In the genomic region with DNA sequence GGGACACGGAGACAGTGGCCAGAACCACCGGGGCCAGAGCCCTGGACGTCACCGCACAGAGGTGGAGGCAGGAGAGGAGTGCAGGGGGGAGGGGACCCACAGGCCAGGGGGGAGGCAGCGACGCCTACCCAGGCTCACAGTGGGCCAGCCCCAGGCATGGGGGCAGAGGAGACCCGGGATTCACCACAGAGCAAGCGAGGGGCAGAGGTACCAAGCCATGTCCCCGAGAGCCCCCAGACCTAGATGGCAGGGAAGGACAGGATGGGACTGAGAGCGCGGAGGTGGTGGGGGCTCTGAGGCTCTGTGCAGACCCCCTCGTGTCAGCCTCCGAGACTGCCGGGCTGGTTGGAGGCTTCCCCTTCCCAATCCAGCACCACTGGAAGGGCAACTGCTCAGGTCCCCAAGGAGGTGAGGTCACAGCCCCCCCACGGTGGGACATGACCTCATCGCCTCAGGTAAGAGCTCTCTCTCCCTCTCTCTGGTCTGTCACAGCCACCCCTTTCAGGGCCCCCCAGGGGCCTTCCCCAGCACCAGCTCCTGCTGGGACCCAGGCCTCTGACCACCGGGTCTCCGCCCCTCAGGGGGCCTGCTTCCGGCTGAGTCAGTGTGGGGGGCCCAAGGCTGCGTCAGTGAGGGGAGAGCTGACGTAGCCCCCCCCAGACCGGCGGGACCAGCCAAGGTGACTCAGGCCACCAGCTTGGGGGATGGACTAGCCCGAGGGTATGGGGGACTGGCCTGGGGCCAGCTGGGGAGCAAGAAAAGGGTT, we compare ENCODE assay signal across 1 cellular context.
A peak's percentile ranks its signal among the peaks of the same experiment; 100 is the strongest.
TF ChIP-seq lines count a peak whose summit lies in the region.

No MANE protein-coding gene starts in this region.

TF ChIP-seq in HepG2, 621 proteins besides CTCF, POLR2A, EP300 and RAD21 (continued from another document and continues in another):
- TF ChIP-seq, protein P1, sequence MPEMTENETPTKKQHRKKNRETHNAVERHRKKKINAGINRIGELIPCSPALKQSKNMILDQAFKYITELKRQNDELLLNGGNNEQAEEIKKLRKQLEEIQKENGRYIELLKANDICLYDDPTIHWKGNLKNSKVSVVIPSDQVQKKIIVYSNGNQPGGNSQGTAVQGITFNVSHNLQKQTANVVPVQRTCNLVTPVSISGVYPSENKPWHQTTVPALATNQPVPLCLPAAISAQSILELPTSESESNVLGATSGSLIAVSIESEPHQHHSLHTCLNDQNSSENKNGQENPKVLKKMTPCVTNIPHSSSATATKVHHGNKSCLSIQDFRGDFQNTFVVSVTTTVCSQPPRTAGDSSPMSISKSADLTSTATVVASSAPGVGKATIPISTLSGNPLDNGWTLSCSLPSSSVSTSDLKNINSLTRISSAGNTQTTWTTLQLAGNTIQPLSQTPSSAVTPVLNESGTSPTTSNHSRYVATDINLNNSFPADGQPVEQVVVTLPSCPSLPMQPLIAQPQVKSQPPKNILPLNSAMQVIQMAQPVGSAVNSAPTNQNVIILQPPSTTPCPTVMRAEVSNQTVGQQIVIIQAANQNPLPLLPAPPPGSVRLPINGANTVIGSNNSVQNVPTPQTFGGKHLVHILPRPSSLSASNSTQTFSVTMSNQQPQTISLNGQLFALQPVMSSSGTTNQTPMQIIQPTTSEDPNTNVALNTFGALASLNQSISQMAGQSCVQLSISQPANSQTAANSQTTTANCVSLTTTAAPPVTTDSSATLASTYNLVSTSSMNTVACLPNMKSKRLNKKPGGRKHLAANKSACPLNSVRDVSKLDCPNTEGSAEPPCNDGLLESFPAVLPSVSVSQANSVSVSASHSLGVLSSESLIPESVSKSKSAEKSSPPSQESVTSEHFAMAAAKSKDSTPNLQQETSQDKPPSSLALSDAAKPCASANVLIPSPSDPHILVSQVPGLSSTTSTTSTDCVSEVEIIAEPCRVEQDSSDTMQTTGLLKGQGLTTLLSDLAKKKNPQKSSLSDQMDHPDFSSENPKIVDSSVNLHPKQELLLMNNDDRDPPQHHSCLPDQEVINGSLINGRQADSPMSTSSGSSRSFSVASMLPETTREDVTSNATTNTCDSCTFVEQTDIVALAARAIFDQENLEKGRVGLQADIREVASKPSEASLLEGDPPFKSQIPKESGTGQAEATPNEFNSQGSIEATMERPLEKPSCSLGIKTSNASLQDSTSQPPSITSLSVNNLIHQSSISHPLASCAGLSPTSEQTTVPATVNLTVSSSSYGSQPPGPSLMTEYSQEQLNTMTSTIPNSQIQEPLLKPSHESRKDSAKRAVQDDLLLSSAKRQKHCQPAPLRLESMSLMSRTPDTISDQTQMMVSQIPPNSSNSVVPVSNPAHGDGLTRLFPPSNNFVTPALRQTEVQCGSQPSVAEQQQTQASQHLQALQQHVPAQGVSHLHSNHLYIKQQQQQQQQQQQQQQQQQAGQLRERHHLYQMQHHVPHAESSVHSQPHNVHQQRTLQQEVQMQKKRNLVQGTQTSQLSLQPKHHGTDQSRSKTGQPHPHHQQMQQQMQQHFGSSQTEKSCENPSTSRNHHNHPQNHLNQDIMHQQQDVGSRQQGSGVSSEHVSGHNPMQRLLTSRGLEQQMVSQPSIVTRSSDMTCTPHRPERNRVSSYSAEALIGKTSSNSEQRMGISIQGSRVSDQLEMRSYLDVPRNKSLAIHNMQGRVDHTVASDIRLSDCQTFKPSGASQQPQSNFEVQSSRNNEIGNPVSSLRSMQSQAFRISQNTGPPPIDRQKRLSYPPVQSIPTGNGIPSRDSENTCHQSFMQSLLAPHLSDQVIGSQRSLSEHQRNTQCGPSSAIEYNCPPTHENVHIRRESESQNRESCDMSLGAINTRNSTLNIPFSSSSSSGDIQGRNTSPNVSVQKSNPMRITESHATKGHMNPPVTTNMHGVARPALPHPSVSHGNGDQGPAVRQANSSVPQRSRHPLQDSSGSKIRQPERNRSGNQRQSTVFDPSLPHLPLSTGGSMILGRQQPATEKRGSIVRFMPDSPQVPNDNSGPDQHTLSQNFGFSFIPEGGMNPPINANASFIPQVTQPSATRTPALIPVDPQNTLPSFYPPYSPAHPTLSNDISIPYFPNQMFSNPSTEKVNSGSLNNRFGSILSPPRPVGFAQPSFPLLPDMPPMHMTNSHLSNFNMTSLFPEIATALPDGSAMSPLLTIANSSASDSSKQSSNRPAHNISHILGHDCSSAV (CRISPR knock-in tag; IDR thresholded peaks at IDR 0.05; ENCODE audit: borderline replicate concordance) = no peak
- no peak for TF ChIP-seq ZSCAN29 (CRISPR knock-in tag; conservative IDR thresholded peaks at IDR 0.05)
- TF ChIP-seq KDM6A (CRISPR knock-in tag; IDR thresholded peaks at IDR 0.05; ENCODE audit: low read depth) = 0 out of 2 replicates have a peak, but pooled peaks have one; percentile 40
- no peak for TF ChIP-seq SNAI1 (CRISPR knock-in tag; IDR thresholded peaks at IDR 0.05; ENCODE audit: borderline replicate concordance)
- TF ChIP-seq HNRNPL (IDR thresholded peaks at IDR 0.05; ENCODE audit: low read depth, low read length) = no peak
- no peak for TF ChIP-seq AGO1 (IDR thresholded peaks at IDR 0.05; ENCODE audit: low read depth, low read length, poor library complexity, severe bottlenecking)
- TF ChIP-seq KDM5B (CRISPR knock-in tag; IDR thresholded peaks at IDR 0.05; ENCODE audit: borderline replicate concordance) = no peak
- TF ChIP-seq ZNF263 (CRISPR knock-in tag; IDR thresholded peaks at IDR 0.05) = no peak
- no peak for TF ChIP-seq NFYC (CRISPR knock-in tag; IDR thresholded peaks at IDR 0.05)
- no peak for TF ChIP-seq KLF6 (CRISPR knock-in tag; IDR thresholded peaks at IDR 0.05)
- TF ChIP-seq ZNF296 (CRISPR knock-in tag; conservative IDR thresholded peaks at IDR 0.05) = no peak
- no peak for TF ChIP-seq HOXA9 (CRISPR knock-in tag; IDR thresholded peaks at IDR 0.05; ENCODE audit: borderline replicate concordance)
- TF ChIP-seq, protein P2, sequence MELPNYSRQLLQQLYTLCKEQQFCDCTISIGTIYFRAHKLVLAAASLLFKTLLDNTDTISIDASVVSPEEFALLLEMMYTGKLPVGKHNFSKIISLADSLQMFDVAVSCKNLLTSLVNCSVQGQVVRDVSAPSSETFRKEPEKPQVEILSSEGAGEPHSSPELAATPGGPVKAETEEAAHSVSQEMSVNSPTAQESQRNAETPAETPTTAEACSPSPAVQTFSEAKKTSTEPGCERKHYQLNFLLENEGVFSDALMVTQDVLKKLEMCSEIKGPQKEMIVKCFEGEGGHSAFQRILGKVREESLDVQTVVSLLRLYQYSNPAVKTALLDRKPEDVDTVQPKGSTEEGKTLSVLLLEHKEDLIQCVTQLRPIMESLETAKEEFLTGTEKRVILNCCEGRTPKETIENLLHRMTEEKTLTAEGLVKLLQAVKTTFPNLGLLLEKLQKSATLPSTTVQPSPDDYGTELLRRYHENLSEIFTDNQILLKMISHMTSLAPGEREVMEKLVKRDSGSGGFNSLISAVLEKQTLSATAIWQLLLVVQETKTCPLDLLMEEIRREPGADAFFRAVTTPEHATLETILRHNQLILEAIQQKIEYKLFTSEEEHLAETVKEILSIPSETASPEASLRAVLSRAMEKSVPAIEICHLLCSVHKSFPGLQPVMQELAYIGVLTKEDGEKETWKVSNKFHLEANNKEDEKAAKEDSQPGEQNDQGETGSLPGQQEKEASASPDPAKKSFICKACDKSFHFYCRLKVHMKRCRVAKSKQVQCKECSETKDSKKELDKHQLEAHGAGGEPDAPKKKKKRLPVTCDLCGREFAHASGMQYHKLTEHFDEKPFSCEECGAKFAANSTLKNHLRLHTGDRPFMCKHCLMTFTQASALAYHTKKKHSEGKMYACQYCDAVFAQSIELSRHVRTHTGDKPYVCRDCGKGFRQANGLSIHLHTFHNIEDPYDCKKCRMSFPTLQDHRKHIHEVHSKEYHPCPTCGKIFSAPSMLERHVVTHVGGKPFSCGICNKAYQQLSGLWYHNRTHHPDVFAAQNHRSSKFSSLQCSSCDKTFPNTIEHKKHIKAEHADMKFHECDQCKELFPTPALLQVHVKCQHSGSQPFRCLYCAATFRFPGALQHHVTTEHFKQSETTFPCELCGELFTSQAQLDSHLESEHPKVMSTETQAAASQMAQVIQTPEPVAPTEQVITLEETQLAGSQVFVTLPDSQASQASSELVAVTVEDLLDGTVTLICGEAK (IDR thresholded peaks at IDR 0.05) = no peak
- TF ChIP-seq, protein P2 (CRISPR knock-in tag; IDR thresholded peaks at IDR 0.05) = no peak
- TF ChIP-seq ZSCAN31 (CRISPR knock-in tag; IDR thresholded peaks at IDR 0.05; ENCODE audit: low read depth) = no peak
- TF ChIP-seq, protein P3, sequence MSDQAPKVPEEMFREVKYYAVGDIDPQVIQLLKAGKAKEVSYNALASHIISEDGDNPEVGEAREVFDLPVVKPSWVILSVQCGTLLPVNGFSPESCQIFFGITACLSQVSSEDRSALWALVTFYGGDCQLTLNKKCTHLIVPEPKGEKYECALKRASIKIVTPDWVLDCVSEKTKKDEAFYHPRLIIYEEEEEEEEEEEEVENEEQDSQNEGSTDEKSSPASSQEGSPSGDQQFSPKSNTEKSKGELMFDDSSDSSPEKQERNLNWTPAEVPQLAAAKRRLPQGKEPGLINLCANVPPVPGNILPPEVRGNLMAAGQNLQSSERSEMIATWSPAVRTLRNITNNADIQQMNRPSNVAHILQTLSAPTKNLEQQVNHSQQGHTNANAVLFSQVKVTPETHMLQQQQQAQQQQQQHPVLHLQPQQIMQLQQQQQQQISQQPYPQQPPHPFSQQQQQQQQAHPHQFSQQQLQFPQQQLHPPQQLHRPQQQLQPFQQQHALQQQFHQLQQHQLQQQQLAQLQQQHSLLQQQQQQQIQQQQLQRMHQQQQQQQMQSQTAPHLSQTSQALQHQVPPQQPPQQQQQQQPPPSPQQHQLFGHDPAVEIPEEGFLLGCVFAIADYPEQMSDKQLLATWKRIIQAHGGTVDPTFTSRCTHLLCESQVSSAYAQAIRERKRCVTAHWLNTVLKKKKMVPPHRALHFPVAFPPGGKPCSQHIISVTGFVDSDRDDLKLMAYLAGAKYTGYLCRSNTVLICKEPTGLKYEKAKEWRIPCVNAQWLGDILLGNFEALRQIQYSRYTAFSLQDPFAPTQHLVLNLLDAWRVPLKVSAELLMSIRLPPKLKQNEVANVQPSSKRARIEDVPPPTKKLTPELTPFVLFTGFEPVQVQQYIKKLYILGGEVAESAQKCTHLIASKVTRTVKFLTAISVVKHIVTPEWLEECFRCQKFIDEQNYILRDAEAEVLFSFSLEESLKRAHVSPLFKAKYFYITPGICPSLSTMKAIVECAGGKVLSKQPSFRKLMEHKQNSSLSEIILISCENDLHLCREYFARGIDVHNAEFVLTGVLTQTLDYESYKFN (CRISPR knock-in tag; conservative IDR thresholded peaks at IDR 0.05) = peak; percentile 52
- TF ChIP-seq NFKB2 (CRISPR knock-in tag; IDR thresholded peaks at IDR 0.05; ENCODE audit: borderline replicate concordance) = no peak
- TF ChIP-seq U2AF2 (IDR thresholded peaks at IDR 0.05; ENCODE audit: low read depth, low read length) = no peak
- no peak for TF ChIP-seq NR3C1 (CRISPR knock-in tag; IDR thresholded peaks at IDR 0.05)
- no peak for TF ChIP-seq CENPT (CRISPR knock-in tag; IDR thresholded peaks at IDR 0.05; ENCODE audit: low read depth)
- TF ChIP-seq, protein P4, sequence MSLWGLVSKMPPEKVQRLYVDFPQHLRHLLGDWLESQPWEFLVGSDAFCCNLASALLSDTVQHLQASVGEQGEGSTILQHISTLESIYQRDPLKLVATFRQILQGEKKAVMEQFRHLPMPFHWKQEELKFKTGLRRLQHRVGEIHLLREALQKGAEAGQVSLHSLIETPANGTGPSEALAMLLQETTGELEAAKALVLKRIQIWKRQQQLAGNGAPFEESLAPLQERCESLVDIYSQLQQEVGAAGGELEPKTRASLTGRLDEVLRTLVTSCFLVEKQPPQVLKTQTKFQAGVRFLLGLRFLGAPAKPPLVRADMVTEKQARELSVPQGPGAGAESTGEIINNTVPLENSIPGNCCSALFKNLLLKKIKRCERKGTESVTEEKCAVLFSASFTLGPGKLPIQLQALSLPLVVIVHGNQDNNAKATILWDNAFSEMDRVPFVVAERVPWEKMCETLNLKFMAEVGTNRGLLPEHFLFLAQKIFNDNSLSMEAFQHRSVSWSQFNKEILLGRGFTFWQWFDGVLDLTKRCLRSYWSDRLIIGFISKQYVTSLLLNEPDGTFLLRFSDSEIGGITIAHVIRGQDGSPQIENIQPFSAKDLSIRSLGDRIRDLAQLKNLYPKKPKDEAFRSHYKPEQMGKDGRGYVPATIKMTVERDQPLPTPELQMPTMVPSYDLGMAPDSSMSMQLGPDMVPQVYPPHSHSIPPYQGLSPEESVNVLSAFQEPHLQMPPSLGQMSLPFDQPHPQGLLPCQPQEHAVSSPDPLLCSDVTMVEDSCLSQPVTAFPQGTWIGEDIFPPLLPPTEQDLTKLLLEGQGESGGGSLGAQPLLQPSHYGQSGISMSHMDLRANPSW (CRISPR knock-in tag; IDR thresholded peaks at IDR 0.05; ENCODE audit: borderline replicate concordance) = no peak
- TF ChIP-seq ZNF136 (CRISPR knock-in tag; IDR thresholded peaks at IDR 0.05; ENCODE audit: low read depth) = no peak
- no peak for TF ChIP-seq RFX5 (IDR thresholded peaks at IDR 0.05; ENCODE audit: low read depth, low read length)
- TF ChIP-seq FOSL2 (CRISPR knock-in tag; IDR thresholded peaks at IDR 0.05) = peak; percentile 90
- TF ChIP-seq DNMT3B (CRISPR knock-in tag; conservative IDR thresholded peaks at IDR 0.05) = no peak
